8 cellular contexts compared by ENCODE assay signal in genomic region chr2:106581755-106582430, GRCh38.
DNase-seq lines count a peak whose midpoint lies in the region; ATAC-seq and TF ChIP-seq lines count a peak whose summit lies in the region.

No MANE protein-coding gene starts in this region.

- no peak overlapping the region for H3K27ac Mint-ChIP-seq in activated T-helper 17 cell treated with anti-CD3 and anti-CD28 coated beads, Interleukin-2, amount 50 U/mL, for 72 hours

- peaks cover 9% of the 10 kb centered on the region for H3K4me1 Mint-ChIP-seq in activated T-helper 17 cell treated with anti-CD3 and anti-CD28 coated beads, Interleukin-2, amount 50 U/mL, for 72 hours

- peak overlapping the region; percentile 81 for H3K4me3 Mint-ChIP-seq in activated T-helper 17 cell treated with anti-CD3 and anti-CD28 coated beads, Interleukin-2, amount 50 U/mL, for 72 hours

- no peaks in the 10 kb centered on the region for H3K36me3 Mint-ChIP-seq in activated T-helper 17 cell treated with anti-CD3 and anti-CD28 coated beads, Interleukin-2, amount 50 U/mL, for 72 hours (ENCODE audit: low read depth)

- no peaks in the 10 kb centered on the region for H3K36me3 ChIP-seq in parathyroid adenoma (ENCODE audit: control insufficient read depth, insufficient read depth, low read length)

- peaks cover 46% of the 10 kb centered on the region for H3K4me1 ChIP-seq in parathyroid adenoma

- TF ChIP-seq CTCF in AG09309 (IDR thresholded peaks at IDR 0.05; ENCODE audit: control insufficient read depth, insufficient read depth, low read depth, low read length, missing control alignments) (peak; percentile 25), parathyroid adenoma (IDR thresholded peaks at IDR 0.05) (no peak)

- no peak overlapping the region for H3K9ac ChIP-seq in parathyroid adenoma

- ATAC-seq in GM18508 (IDR thresholded peaks at IDR 0.05; ENCODE audit: insufficient read depth, unreplicated experiment) (peak; percentile 34), HG02943 (IDR thresholded peaks at IDR 0.05; ENCODE audit: low read depth, unreplicated experiment) (peak; percentile 51)
- peak; percentile 92 for ATAC-seq in activated T-helper 17 cell treated with anti-CD3 and anti-CD28 coated beads, Interleukin-2, amount 50 U/mL, for 72 hours (replicated peaks)

- H2AFZ ChIP-seq in parathyroid adenoma = peak overlapping the region; percentile 85

- DNase-seq in AG09309 (ENCODE audit: low read depth) (peak; percentile 3), NCI-H748 (lab: John Stamatoyannopoulos, UW; ENCODE audit: unreplicated experiment) (peak; percentile 55), globus pallidus (ENCODE audit: low spot score) (peak; percentile 26)
- no peak for DNase-seq in NK-92 treated with Interleukin-12 subunit alpha and Interleukin-12 subunit beta, amount 100 ng/mL, for 24 hours (lab: John Stamatoyannopoulos, UW)

- no peaks in the 10 kb centered on the region for H3K27me3 ChIP-seq in parathyroid adenoma (ENCODE audit: control insufficient read depth, insufficient read depth, low read length)

- peak overlapping the region; percentile 72 for H3K27ac ChIP-seq in parathyroid adenoma

- H3K27me3 Mint-ChIP-seq in activated T-helper 17 cell treated with anti-CD3 and anti-CD28 coated beads, Interleukin-2, amount 50 U/mL, for 72 hours = peaks cover 28% of the 10 kb centered on the region

- H3K4me2 ChIP-seq in parathyroid adenoma (ENCODE audit: low read length) = peak overlapping the region; percentile 63

- H3K79me2 ChIP-seq in parathyroid adenoma = no peaks in the 10 kb centered on the region

- no peaks in the 10 kb centered on the region for H3K9me3 ChIP-seq in parathyroid adenoma (ENCODE audit: control insufficient read depth, low read length)

- peak overlapping the region; percentile 29 for H3K4me3 ChIP-seq in AG09309 (ENCODE audit: control insufficient read depth, low read depth, low read length)
- peak overlapping the region; percentile 42 for H3K4me3 ChIP-seq in parathyroid adenoma (ENCODE audit: low read depth, low read length)

- H3K9me3 Mint-ChIP-seq in activated T-helper 17 cell treated with anti-CD3 and anti-CD28 coated beads, Interleukin-2, amount 50 U/mL, for 72 hours = no peaks in the 10 kb centered on the region

Comparison
In these comparisons a context has a peak if more than half of its experiments do, and no peak if none do; other contexts are left out.
1. ATAC-seq: peak in every context shown above with its lines; median percentile 92 in activated T-helper 17 cell treated with anti-CD3 and anti-CD28 coated beads, Interleukin-2, amount 50 U/mL, for 72 hours; 51 in HG02943; 34 in GM18508.